7 cellular contexts compared by ENCODE assay signal in genomic region chr17:81511550-81511799, GRCh38. TPM values are rescaled to one million over a fixed set of nuclear protein-coding genes. Genes with fewer than 3 reads are reported as not detected.
DNase-seq lines count a peak whose midpoint lies in the region; ATAC-seq and TF ChIP-seq lines count a peak whose summit lies in the region.

No MANE protein-coding gene starts in this region.

- H3K27me3 ChIP-seq in HUES48 (ENCODE audit: control insufficient read depth, insufficient read depth, low read length): no peaks in the 10 kb centered on the region

- peaks cover 8% of the 10 kb centered on the region for H3K4me1 ChIP-seq in HUES48 (ENCODE audit: control insufficient read depth, insufficient read depth, low read length)

- in situ Hi-C loops in GM13977 (cut with MboI; ENCODE audit: low pct_unique_long_range_greater_than_20kb, low sequenced_read_pairs, unreplicated experiment): no loop called here

- no peaks in the 10 kb centered on the region for H3K9me3 Mint-ChIP-seq in activated T-helper 1 cell treated with anti-CD3 and anti-CD28 coated beads, Interleukin-12 subunit alpha, Interleukin-12 subunit beta, Interleukin-2, Interleukin-4 antibody, amounts not matched to agents 30 ng/mL and 10 ng/mL and 1 ng/mL, durations not matched to agents 14 hours and 24 hours and 36 hours
- no peaks in the 10 kb centered on the region for H3K9me3 Mint-ChIP-seq in stimulated activated naive CD8-positive, alpha-beta T cell treated with anti-CD3 and anti-CD28 coated beads, Interleukin-15, amount 100 ng/mL, for 72 hours

- peak overlapping the region; percentile 94 for H3K27ac Mint-ChIP-seq in activated T-helper 1 cell treated with anti-CD3 and anti-CD28 coated beads, Interleukin-12 subunit alpha, Interleukin-12 subunit beta, Interleukin-2, Interleukin-4 antibody, amounts not matched to agents 30 ng/mL and 10 ng/mL and 1 ng/mL, durations not matched to agents 14 hours and 24 hours and 36 hours
- peak overlapping the region; percentile 93 for H3K27ac Mint-ChIP-seq in stimulated activated naive CD8-positive, alpha-beta T cell treated with anti-CD3 and anti-CD28 coated beads, Interleukin-15, amount 100 ng/mL, for 72 hours

- H3K4me3 ChIP-seq in HUES48 (ENCODE audit: low read depth, low read length): peak overlapping the region; percentile 97
- peak overlapping the region; percentile 91 for H3K4me3 ChIP-seq in iPS-18c (ENCODE audit: insufficient read depth, low read depth, low read length)

- intact Hi-C loops in activated T-helper 1 cell treated with anti-CD3 and anti-CD28 coated beads, Interleukin-12 subunit alpha, Interleukin-12 subunit beta, Interleukin-2, Interleukin-4 antibody, amounts not matched to agents 30 ng/mL and 10 ng/mL and 1 ng/mL, durations not matched to agents 14 hours and 24 hours and 36 hours (cut with micrococcal nuclease): loop anchor here (5.0 kb wide), 2 partner anchors 361 to 1714 kb away; partner anchors contain the start of genes ARHGDIA and CBX8

- H3K36me3 ChIP-seq in HUES48 (ENCODE audit: control insufficient read depth, insufficient read depth, low read length): peaks cover 35% of the 10 kb centered on the region

- peak overlapping the region; percentile 98 for H3K9ac ChIP-seq in HUES48 (ENCODE audit: low read depth, low read length)

- TF ChIP-seq CTCF in GM13977 (IDR thresholded peaks at IDR 0.05; ENCODE audit: extremely low read depth, insufficient read depth, missing control alignments): no peak

- peaks cover 28% of the 10 kb centered on the region for H3K4me1 Mint-ChIP-seq in activated T-helper 1 cell treated with anti-CD3 and anti-CD28 coated beads, Interleukin-12 subunit alpha, Interleukin-12 subunit beta, Interleukin-2, Interleukin-4 antibody, amounts not matched to agents 30 ng/mL and 10 ng/mL and 1 ng/mL, durations not matched to agents 14 hours and 24 hours and 36 hours (ENCODE audit: low read depth)
- H3K4me1 Mint-ChIP-seq in stimulated activated naive CD8-positive, alpha-beta T cell treated with anti-CD3 and anti-CD28 coated beads, Interleukin-15, amount 100 ng/mL, for 72 hours: peaks cover 54% of the 10 kb centered on the region

- peak overlapping the region; percentile 90 for H3K27ac ChIP-seq in HUES48 (ENCODE audit: low read depth, low read length)

- no peaks in the 10 kb centered on the region for H3K9me3 ChIP-seq in HUES48 (ENCODE audit: control insufficient read depth, insufficient read depth, low read length)
- peaks cover 4% of the 10 kb centered on the region for H3K9me3 ChIP-seq in iPS-18c (ENCODE audit: control insufficient read depth, insufficient read depth, low read length)

- DNase-seq in activated T-helper 1 cell treated with anti-CD3 and anti-CD28 coated beads, Interleukin-12 subunit alpha, Interleukin-12 subunit beta, Interleukin-2, Interleukin-4 antibody, amounts not matched to agents 30 ng/mL and 10 ng/mL and 1 ng/mL, durations not matched to agents 14 hours and 24 hours and 36 hours (ENCODE audit: low spot score): no peak
- DNase-seq in stimulated activated naive CD8-positive, alpha-beta T cell treated with anti-CD3 and anti-CD28 coated beads, Interleukin-15, amount 100 ng/mL, for 72 hours: no peak
- DNase-seq in GM13977 (ENCODE audit: low spot score) (no peak), SIG-M5 treated with dmso at 0.1 percent for 504 hours (lab: John Stamatoyannopoulos, UW; ENCODE audit: unreplicated experiment) (no peak)

- ATAC-seq in stimulated activated naive CD8-positive, alpha-beta T cell treated with anti-CD3 and anti-CD28 coated beads, Interleukin-15, amount 100 ng/mL, for 72 hours: no peak
- ATAC-seq in GM21381 (IDR thresholded peaks at IDR 0.05; ENCODE audit: unreplicated experiment): no peak

- H3K27me3 Mint-ChIP-seq in activated T-helper 1 cell treated with anti-CD3 and anti-CD28 coated beads, Interleukin-12 subunit alpha, Interleukin-12 subunit beta, Interleukin-2, Interleukin-4 antibody, amounts not matched to agents 30 ng/mL and 10 ng/mL and 1 ng/mL, durations not matched to agents 14 hours and 24 hours and 36 hours (ENCODE audit: insufficient read depth): no peaks in the 10 kb centered on the region
- H3K27me3 Mint-ChIP-seq in stimulated activated naive CD8-positive, alpha-beta T cell treated with anti-CD3 and anti-CD28 coated beads, Interleukin-15, amount 100 ng/mL, for 72 hours: no peaks in the 10 kb centered on the region

- peaks cover 43% of the 10 kb centered on the region for H3K36me3 Mint-ChIP-seq in activated T-helper 1 cell treated with anti-CD3 and anti-CD28 coated beads, Interleukin-12 subunit alpha, Interleukin-12 subunit beta, Interleukin-2, Interleukin-4 antibody, amounts not matched to agents 30 ng/mL and 10 ng/mL and 1 ng/mL, durations not matched to agents 14 hours and 24 hours and 36 hours (ENCODE audit: low read depth)

- H3K4me3 Mint-ChIP-seq in activated T-helper 1 cell treated with anti-CD3 and anti-CD28 coated beads, Interleukin-12 subunit alpha, Interleukin-12 subunit beta, Interleukin-2, Interleukin-4 antibody, amounts not matched to agents 30 ng/mL and 10 ng/mL and 1 ng/mL, durations not matched to agents 14 hours and 24 hours and 36 hours: peak overlapping the region; percentile 100
- peak overlapping the region; percentile 96 to 98 for H3K4me3 Mint-ChIP-seq in stimulated activated naive CD8-positive, alpha-beta T cell treated with anti-CD3 and anti-CD28 coated beads, Interleukin-15, amount 100 ng/mL, for 72 hours

RNA-seq across cellular contexts. Expression of gene ACTG1, which starts 1.1 kb away (rescaled TPM):
- 3,516 TPM in 2 replicates for total RNA-seq in activated T-helper 1 cell treated with anti-CD3 and anti-CD28 coated beads, Interleukin-12 subunit alpha, Interleukin-12 subunit beta, Interleukin-2, Interleukin-4 antibody, amounts not matched to agents 30 ng/mL and 10 ng/mL and 1 ng/mL, durations not matched to agents 14 hours and 24 hours and 36 hours

RNA-seq across cellular contexts. Expression of gene FSCN2, which starts 16.7 kb away (rescaled TPM):
- total RNA-seq in activated T-helper 1 cell treated with anti-CD3 and anti-CD28 coated beads, Interleukin-12 subunit alpha, Interleukin-12 subunit beta, Interleukin-2, Interleukin-4 antibody, amounts not matched to agents 30 ng/mL and 10 ng/mL and 1 ng/mL, durations not matched to agents 14 hours and 24 hours and 36 hours: 0.52 and 0.64 TPM in 2 replicates

RNA-seq across cellular contexts. Expression of gene FAAP100, which starts 40.7 kb away (rescaled TPM):
- total RNA-seq in activated T-helper 1 cell treated with anti-CD3 and anti-CD28 coated beads, Interleukin-12 subunit alpha, Interleukin-12 subunit beta, Interleukin-2, Interleukin-4 antibody, amounts not matched to agents 30 ng/mL and 10 ng/mL and 1 ng/mL, durations not matched to agents 14 hours and 24 hours and 36 hours: 69.2 and 69.5 TPM in 2 replicates
